Comparison of ENCODE assay signal across 1 cellular context in the genomic region with DNA sequence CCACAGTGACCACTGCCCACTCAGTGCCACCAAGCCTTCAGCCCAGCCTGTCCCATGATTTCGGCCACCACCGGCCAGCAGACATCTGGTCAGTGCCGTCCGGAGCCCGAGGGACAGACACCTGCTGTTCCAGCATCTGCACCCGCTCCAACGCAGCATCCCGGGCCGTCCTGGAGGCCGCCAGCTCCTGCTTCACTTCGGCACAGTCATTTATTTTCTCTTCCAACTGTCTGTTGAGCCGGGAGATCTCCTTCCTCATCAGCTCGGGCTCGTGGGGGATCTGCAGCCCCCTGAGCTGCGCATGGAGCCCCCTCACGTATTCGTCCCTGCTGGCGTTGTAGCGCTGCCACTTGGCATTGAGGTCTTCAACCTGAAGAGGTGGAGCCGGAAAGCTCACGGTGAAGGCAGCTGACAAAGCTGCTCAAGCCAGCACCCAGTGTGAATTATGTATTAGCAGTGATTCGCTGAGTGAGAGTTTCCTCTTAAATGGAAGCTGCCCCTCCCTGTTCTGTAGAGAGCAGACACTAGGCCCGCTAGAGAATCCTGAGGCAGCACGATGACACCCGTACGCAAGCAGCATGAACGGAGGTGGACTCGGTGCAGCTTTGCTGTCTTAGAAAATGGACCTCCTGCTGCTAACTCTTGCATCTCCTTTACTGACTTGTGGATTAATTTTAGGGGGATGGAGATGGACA.
TF ChIP-seq lines count a peak whose summit lies in the region.

No MANE protein-coding gene starts in this region.

TF ChIP-seq in GM23338, 12 proteins besides CTCF, POLR2A, EP300 and RAD21:
- TF ChIP-seq, protein P1, sequence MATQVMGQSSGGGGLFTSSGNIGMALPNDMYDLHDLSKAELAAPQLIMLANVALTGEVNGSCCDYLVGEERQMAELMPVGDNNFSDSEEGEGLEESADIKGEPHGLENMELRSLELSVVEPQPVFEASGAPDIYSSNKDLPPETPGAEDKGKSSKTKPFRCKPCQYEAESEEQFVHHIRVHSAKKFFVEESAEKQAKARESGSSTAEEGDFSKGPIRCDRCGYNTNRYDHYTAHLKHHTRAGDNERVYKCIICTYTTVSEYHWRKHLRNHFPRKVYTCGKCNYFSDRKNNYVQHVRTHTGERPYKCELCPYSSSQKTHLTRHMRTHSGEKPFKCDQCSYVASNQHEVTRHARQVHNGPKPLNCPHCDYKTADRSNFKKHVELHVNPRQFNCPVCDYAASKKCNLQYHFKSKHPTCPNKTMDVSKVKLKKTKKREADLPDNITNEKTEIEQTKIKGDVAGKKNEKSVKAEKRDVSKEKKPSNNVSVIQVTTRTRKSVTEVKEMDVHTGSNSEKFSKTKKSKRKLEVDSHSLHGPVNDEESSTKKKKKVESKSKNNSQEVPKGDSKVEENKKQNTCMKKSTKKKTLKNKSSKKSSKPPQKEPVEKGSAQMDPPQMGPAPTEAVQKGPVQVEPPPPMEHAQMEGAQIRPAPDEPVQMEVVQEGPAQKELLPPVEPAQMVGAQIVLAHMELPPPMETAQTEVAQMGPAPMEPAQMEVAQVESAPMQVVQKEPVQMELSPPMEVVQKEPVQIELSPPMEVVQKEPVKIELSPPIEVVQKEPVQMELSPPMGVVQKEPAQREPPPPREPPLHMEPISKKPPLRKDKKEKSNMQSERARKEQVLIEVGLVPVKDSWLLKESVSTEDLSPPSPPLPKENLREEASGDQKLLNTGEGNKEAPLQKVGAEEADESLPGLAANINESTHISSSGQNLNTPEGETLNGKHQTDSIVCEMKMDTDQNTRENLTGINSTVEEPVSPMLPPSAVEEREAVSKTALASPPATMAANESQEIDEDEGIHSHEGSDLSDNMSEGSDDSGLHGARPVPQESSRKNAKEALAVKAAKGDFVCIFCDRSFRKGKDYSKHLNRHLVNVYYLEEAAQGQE (IDR thresholded peaks at IDR 0.05; ENCODE audit: unreplicated experiment), result no peak
- no peak for TF ChIP-seq NANOG (IDR thresholded peaks at IDR 0.05; ENCODE audit: borderline replicate concordance)
